Comparison of ENCODE assay signal across 11 cellular contexts in genomic region chr6:138944412-138944811, GRCh38. TPM values are rescaled to one million over a fixed set of nuclear protein-coding genes. Genes with fewer than 3 reads are reported as not detected.
A peak's percentile ranks its signal among the peaks of the same experiment; 100 is the strongest.
DNase-seq lines count a peak whose midpoint lies in the region; ATAC-seq, FAIRE-seq and TF ChIP-seq lines count a peak whose summit lies in the region.
"Had no signal": no experiment of that assay in that cellular context is flagged by ENCODE, and none has a peak within 500 bp of the region (broad histone marks: within the 10 kb centered on the region; RNA-seq: fewer than 3 reads in every experiment).

No MANE protein-coding gene starts in this region.

- TF ChIP-seq RAD21 in HepG2 (CRISPR knock-in tag; IDR thresholded peaks at IDR 0.05) = no peak

- H3K36me3 ChIP-seq in HepG2 (replicated peaks in 1 of 2; ENCODE audit: control insufficient read depth in 1 of 2, insufficient read depth in 2 of 2, low read length in 2 of 2) (peaks cover 4 to 17% of the 10 kb centered on the region in 2 experiments; a peak in 4 of 5 replicates), right lobe of liver (peaks cover 0 to 47% (median 21%) of the 10 kb centered on the region in 4 donors), KMS-11 (ENCODE audit: insufficient read depth) (no peaks in the 10 kb centered on the region), hepatocyte (replicated peaks; ENCODE audit: insufficient read depth, low read depth) (no peaks in the 10 kb centered on the region)

- H2AFZ ChIP-seq in HepG2 (ENCODE audit: low read length) = no peak overlapping the region
- no peak overlapping the region for H2AFZ ChIP-seq in KMS-11 (ENCODE audit: low read depth)
- H2AFZ ChIP-seq in hepatocyte = no peak overlapping the region

- H3K79me2 ChIP-seq in HepG2 (ENCODE audit: insufficient read depth, low read length) (peaks cover 6% of the 10 kb centered on the region), KMS-11 (ENCODE audit: insufficient read depth, low read depth) (no peaks in the 10 kb centered on the region; the same call in 1 of the 2 replicates), hepatocyte (peaks cover 33% of the 10 kb centered on the region)

- no peak overlapping the region for H3K4me2 ChIP-seq in HepG2 (ENCODE audit: low read depth, low read length)
- peak overlapping the region; percentile 59 for H3K4me2 ChIP-seq in KMS-11
- no peak overlapping the region for H3K4me2 ChIP-seq in hepatocyte

- H3K9me3 Mint-ChIP-seq in effector memory CD8-positive, alpha-beta T cell = no peaks in the 10 kb centered on the region
- H3K9me3 Mint-ChIP-seq in stimulated activated naive CD8-positive, alpha-beta T cell treated with anti-CD3 and anti-CD28 coated beads, Interleukin-15, amount 100 ng/mL, for 72 hours = peaks cover 0 to 5% of the 10 kb centered on the region in 2 donors
- H3K9me3 Mint-ChIP-seq in mesothelial cell of epicardium = no peaks in the 10 kb centered on the region

- H3K4me1 ChIP-seq in HepG2 (ENCODE audit: insufficient read depth, low read length) (no peaks in the 10 kb centered on the region), right lobe of liver (peaks cover 0 to 9% (median 0%) of the 10 kb centered on the region in 4 donors), KMS-11 (ENCODE audit: low read depth, poor library complexity, severe bottlenecking) (peaks cover 21% of the 10 kb centered on the region), hepatocyte (ENCODE audit: insufficient read depth) (no peaks in the 10 kb centered on the region)

- H3K27ac ChIP-seq in HepG2 (ENCODE audit: extremely low read length, insufficient read depth, low read length) (no peak overlapping the region), right lobe of liver (no peak overlapping the region), KMS-11 (peak overlapping the region; percentile 56; the same call in 1 of the 2 replicates), hepatocyte (no peak overlapping the region)

- H4K20me1 ChIP-seq in HepG2 (ENCODE audit: insufficient read depth, low read length) (no peaks in the 10 kb centered on the region), KMS-11 (ENCODE audit: insufficient read depth) (no peaks in the 10 kb centered on the region; the same call in 1 of the 2 replicates), hepatocyte (ENCODE audit: insufficient read depth, poor library complexity, severe bottlenecking) (no peaks in the 10 kb centered on the region)

- BruUV-seq in HepG2 (replicated peaks; lab: Mats Ljungman, UMichigan) = no TSS peak

- no peaks in the 10 kb centered on the region for H3K27me3 Mint-ChIP-seq in effector memory CD8-positive, alpha-beta T cell
- no peaks in the 10 kb centered on the region for H3K27me3 Mint-ChIP-seq in stimulated activated naive CD8-positive, alpha-beta T cell treated with anti-CD3 and anti-CD28 coated beads, Interleukin-15, amount 100 ng/mL, for 72 hours
- H3K27me3 Mint-ChIP-seq in mesothelial cell of epicardium (ENCODE audit: low read depth) = no peaks in the 10 kb centered on the region

- H3K27me3 ChIP-seq in HepG2 (ENCODE audit: control insufficient read depth in 1 of 2, insufficient read depth in 2 of 2, low read length in 2 of 2) (no peaks in the 10 kb centered on the region), right lobe of liver (no peaks in the 10 kb centered on the region), KMS-11 (ENCODE audit: insufficient read depth, low read depth) (no peaks in the 10 kb centered on the region), hepatocyte (no peaks in the 10 kb centered on the region)

- intact Hi-C loops in HepG2 (cut with micrococcal nuclease; ENCODE audit: unreplicated experiment) (no loop called here), right lobe of liver (cut with DNase I) (no loop called here)

- TF ChIP-seq CTCF in HepG2 (CRISPR knock-in tag; IDR thresholded peaks at IDR 0.05) = no peak
- TF ChIP-seq CTCF in right lobe of liver (IDR thresholded peaks at IDR 0.05) = no peak
- no peak for TF ChIP-seq CTCF in KMS-11 (conservative IDR thresholded peaks at IDR 0.05; ENCODE audit: low read depth, low read length)
- no peak for TF ChIP-seq CTCF in mesothelial cell of epicardium (IDR thresholded peaks at IDR 0.05; ENCODE audit: unreplicated experiment)
- TF ChIP-seq CTCF in hepatocyte (IDR thresholded peaks at IDR 0.05; ENCODE audit: poor library complexity) = no peak

- TF ChIP-seq POLR2A in HepG2 (IDR thresholded peaks at IDR 0.05; ENCODE audit: insufficient read depth in 1 of 2, low read depth in 2 of 2, low read length in 2 of 2) (no peak), right lobe of liver (IDR thresholded peaks at IDR 0.05) (no peak)

- no peak overlapping the region for H3K9ac ChIP-seq in HepG2 (ENCODE audit: insufficient read depth, low read depth, low read length)
- H3K9ac ChIP-seq in KMS-11 = no peak overlapping the region; the same call in 1 of the 2 replicates

- peaks cover 44% of the 10 kb centered on the region for H3K36me3 Mint-ChIP-seq in effector memory CD8-positive, alpha-beta T cell (ENCODE audit: insufficient read depth)
- peaks cover 21% of the 10 kb centered on the region for H3K36me3 Mint-ChIP-seq in mesothelial cell of epicardium

- ATAC-seq in HepG2 = no peak
- no peak for ATAC-seq in right lobe of liver
- peak; percentile 96 for ATAC-seq in effector memory CD8-positive, alpha-beta T cell (replicated peaks)
- ATAC-seq in stimulated activated naive CD8-positive, alpha-beta T cell treated with anti-CD3 and anti-CD28 coated beads, Interleukin-15, amount 100 ng/mL, for 72 hours = peak; percentile 74
- ATAC-seq: left lobe of liver had no signal

- no peaks in the 10 kb centered on the region for H3K9me3 ChIP-seq in HepG2 (ENCODE audit: low read length)
- H3K9me3 ChIP-seq in right lobe of liver = no peaks in the 10 kb centered on the region
- H3K9me3 ChIP-seq in hepatocyte (ENCODE audit: low read depth) = no peaks in the 10 kb centered on the region

- no peaks in the 10 kb centered on the region for H3K9me2 ChIP-seq in hepatocyte (replicated peaks; ENCODE audit: insufficient read depth)

- CTCF ChIA-PET in HepG2 (lab: Yijun Ruan, JAX; ENCODE audit: low intra/inter-chr PET ratio, low total read pairs) = no interaction called here

- H3K27ac Mint-ChIP-seq in effector memory CD8-positive, alpha-beta T cell = peak overlapping the region in 1 of 2 donors; percentile 29
- no peak overlapping the region for H3K27ac Mint-ChIP-seq in stimulated activated naive CD8-positive, alpha-beta T cell treated with anti-CD3 and anti-CD28 coated beads, Interleukin-15, amount 100 ng/mL, for 72 hours
- no peak overlapping the region for H3K27ac Mint-ChIP-seq in mesothelial cell of epicardium

- 96% methylated on average over 1 of the region's 1 CpG for WGBS in HepG2 (ENCODE audit: low lambda C conversion rate)
- WGBS in right lobe of liver (ENCODE audit: insufficient coverage, low coverage, low lambda C conversion rate, missing lambda C conversion rate) = 64% methylated on average over 1 of the region's 1 CpG
- WGBS in hepatocyte (ENCODE audit: low lambda C conversion rate, missing lambda C conversion rate) = 97% methylated on average over 1 of the region's 1 CpG

- FAIRE-seq in HepG2 (lab: Jason Lieb, UNC) = no peak

- in situ Hi-C loops in HepG2 (cut with HindIII; ENCODE audit: extremely low pct_ligation_motif_present, low pct_unique_long_range_greater_than_20kb) = no loop called here

- TF ChIP-seq EP300 in HepG2 (IDR thresholded peaks at IDR 0.05; ENCODE audit: low read depth in 2 of 2, low read length in 2 of 2) (no peak), HepG2 (CRISPR knock-in tag; IDR thresholded peaks at IDR 0.05; ENCODE audit: borderline replicate concordance) (no peak)

- H3K4me3 Mint-ChIP-seq in effector memory CD8-positive, alpha-beta T cell = no peak overlapping the region
- H3K4me3 Mint-ChIP-seq in stimulated activated naive CD8-positive, alpha-beta T cell treated with anti-CD3 and anti-CD28 coated beads, Interleukin-15, amount 100 ng/mL, for 72 hours = no peak overlapping the region
- H3K4me3 Mint-ChIP-seq in mesothelial cell of epicardium = no peak overlapping the region

- peaks cover 19 to 26% of the 10 kb centered on the region in 2 donors for H3K4me1 Mint-ChIP-seq in effector memory CD8-positive, alpha-beta T cell (ENCODE audit: low read depth in 2 of 2)
- peaks cover 48% of the 10 kb centered on the region for H3K4me1 Mint-ChIP-seq in stimulated activated naive CD8-positive, alpha-beta T cell treated with anti-CD3 and anti-CD28 coated beads, Interleukin-15, amount 100 ng/mL, for 72 hours
- peaks cover 14% of the 10 kb centered on the region for H3K4me1 Mint-ChIP-seq in mesothelial cell of epicardium

- POLR2A ChIA-PET in HepG2 (lab: Yijun Ruan, JAX) = no interaction called here

- H3K4me3 ChIP-seq in HepG2 (replicated peaks in 1 of 3; ENCODE audit: insufficient read depth in 1 of 3, low read depth in 2 of 3, low read length in 3 of 3) (no peak overlapping the region), right lobe of liver (no peak overlapping the region), KMS-11 (IDR thresholded peaks at IDR 0.05; ENCODE audit: insufficient read depth, low read depth, low read length) (no peak overlapping the region), hepatocyte (no peak overlapping the region)

- DNase-seq in HepG2 (ENCODE audit: low spot score) = no peak
- no peak for DNase-seq in right lobe of liver
- DNase-seq in effector memory CD8-positive, alpha-beta T cell = peak in 2 of 3 experiments; percentile 25 to 33
- DNase-seq in stimulated activated naive CD8-positive, alpha-beta T cell treated with anti-CD3 and anti-CD28 coated beads, Interleukin-15, amount 100 ng/mL, for 72 hours = peak in 1 of 2 donors; percentile 37
- no peak for DNase-seq in mesothelial cell of epicardium (ENCODE audit: low spot score in 2 of 2, unreplicated experiment in 2 of 2)
- DNase-seq in epidermal melanocyte (ENCODE audit: insufficient read length, low spot score) = no peak
- DNase-seq in hepatocyte (ENCODE audit: low spot score) = no peak
- DNase-seq: activated T-cell treated with anti-CD3 and anti-CD28 coated beads, Interleukin-2, amount 50 U/mL, for 1 hour; NCI-H774 had no signal

RNA-seq across cellular contexts. Expression of gene REPS1, which starts 43.6 kb away (rescaled TPM):
- total RNA-seq in HepG2 (2016; rRNA removed; fragmentation: Illumina TruSeq; extraction: Trizol) (36.7 and 38.3 TPM in 2 replicates), right lobe of liver (10 to 100 TPM; 17.0 to 68.0 (median 34.0) TPM), mesothelial cell of epicardium (85.6 to 95.4 TPM (median 89.4 TPM) in 3 replicates), hepatocyte (39.3 and 43.1 TPM in 2 replicates)
- 45.7 and 61.3 TPM in 2 replicates for total RNA-seq in HepG2 (2016; cell fraction: cytosol; rRNA removed; fragmentation: Illumina TruSeq; extraction: Trizol; ENCODE audit: low read depth)
- total RNA-seq in HepG2 (2016; cell fraction: insoluble cytoplasmic fraction; rRNA removed; fragmentation: Illumina TruSeq; extraction: Trizol) = 37.3 and 38.7 TPM in 2 replicates
- 33.6 and 33.7 TPM in 2 replicates for total RNA-seq in HepG2 (2016; cell fraction: membrane; rRNA removed; fragmentation: Illumina TruSeq; extraction: Trizol)
- total RNA-seq in HepG2 (2016; cell fraction: nucleus; rRNA removed; fragmentation: Illumina TruSeq; extraction: Trizol) = 34.9 and 38.2 TPM in 2 replicates
- polyA plus RNA-seq in HepG2 (2011; rRNA removed) (35.2 and 36.4 TPM in 2 replicates), hepatocyte (30.0 and 31.3 TPM in 2 replicates)
- 21.6 and 24.9 TPM in 2 replicates for polyA plus RNA-seq in HepG2 (2011; cell fraction: cytosol; rRNA removed)
- 28.2 and 29.2 TPM in 2 replicates for polyA plus RNA-seq in HepG2 (2011; cell fraction: nucleus; rRNA removed)
- polyA plus RNA-seq in HepG2 (2012) = 26.4 and 35.4 TPM in 2 replicates
- 7.0 and 8.2 TPM in 2 replicates for polyA plus RNA-seq in HepG2 (2016; cell fraction: cytosol; fragmentation: Illumina TruSeq; extraction: Trizol; ENCODE audit: low read depth)
- 42.5 and 47.8 TPM in 2 replicates for polyA plus RNA-seq in HepG2 (2016; cell fraction: insoluble cytoplasmic fraction; fragmentation: Illumina TruSeq; extraction: Trizol; ENCODE audit: low read depth)
- 24.4 and 27.4 TPM in 2 replicates for polyA plus RNA-seq in HepG2 (2016; cell fraction: membrane; fragmentation: Illumina TruSeq; extraction: Trizol; ENCODE audit: low read depth)
- polyA plus RNA-seq in HepG2 (2016; cell fraction: nucleus; fragmentation: Illumina TruSeq; extraction: Trizol; ENCODE audit: insufficient read depth, low read depth) = 43.8 and 46.7 TPM in 2 replicates
- polyA minus RNA-seq in HepG2 (2011; rRNA and poly(A)+ RNA removed; ENCODE audit: low replicate concordance) = 30.4 and 52.2 TPM in 2 replicates
- 23.2 and 35.8 TPM in 2 replicates for polyA minus RNA-seq in HepG2 (2011; cell fraction: cytosol; rRNA and poly(A)+ RNA removed)
- 70.3 and 84.2 TPM in 2 replicates for polyA minus RNA-seq in HepG2 (2011; cell fraction: nucleus; rRNA and poly(A)+ RNA removed)

Comparison
In these comparisons a context has a peak if more than half of its experiments do, and no peak if none do; other contexts are left out.
1. ATAC-seq: peak in effector memory CD8-positive, alpha-beta T cell (single experiment) and stimulated activated naive CD8-positive, alpha-beta T cell treated with anti-CD3 and anti-CD28 coated beads, Interleukin-15, amount 100 ng/mL, for 72 hours (single experiment); none in HepG2 (single experiment) and right lobe of liver (0 of 4).
2. DNase-seq: peak in effector memory CD8-positive, alpha-beta T cell (2 of 3); none in HepG2 (single experiment), right lobe of liver (0 of 3), mesothelial cell of epicardium (0 of 2), epidermal melanocyte (single experiment) and hepatocyte (single experiment).